ENCODE assay signal across 24 cellular contexts in the genomic region with DNA sequence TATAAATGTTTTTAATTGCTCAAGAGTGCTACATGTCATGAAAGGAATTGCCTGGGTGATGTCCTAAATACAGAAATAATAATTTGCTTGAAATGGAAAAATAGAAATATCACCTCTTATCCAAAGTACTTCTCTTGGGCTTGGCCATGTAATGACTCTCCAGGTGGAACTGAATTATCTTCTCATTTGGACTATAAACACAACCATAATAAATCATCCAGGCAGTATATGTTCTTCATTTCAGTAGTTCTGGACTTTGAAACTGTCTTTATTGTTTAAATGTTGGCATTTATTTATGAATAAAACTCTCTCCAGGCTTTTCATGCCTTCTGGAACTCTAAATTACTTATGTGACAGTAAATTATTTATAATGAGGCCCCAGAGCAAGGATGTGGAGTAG. TPM values are rescaled to one million over a fixed set of nuclear protein-coding genes. Genes with fewer than 3 reads are reported as not detected.
"Had no signal": no experiment of that assay in that cellular context is flagged by ENCODE, and none has a peak within 500 bp of the region (broad histone marks: within the 10 kb centered on the region; RNA-seq: fewer than 3 reads in every experiment).

No MANE protein-coding gene starts in this region.

- DNase-seq: dermis blood vessel endothelial cell; effector memory CD8-positive, alpha-beta T cell; erythroblast; esophagus squamous epithelium; foreskin melanocyte; hypothalamus; immature natural killer cell; islet precursor cell; kidney glomerular epithelial cell; naive thymus-derived CD4-positive, alpha-beta T cell; stimulated activated CD4-positive, alpha-beta T cell treated with anti-CD3 and anti-CD28 coated beads, Interleukin-15, amount 100 ng/mL, for 24 hours; stimulated activated CD4-positive, alpha-beta T cell treated with anti-CD3 and anti-CD28 coated beads, Interleukin-2, amount 100 ng/mL, for 48 hours; stimulated activated naive CD4-positive, alpha-beta T cell; stimulated activated naive CD8-positive, alpha-beta T cell treated with anti-CD3 and anti-CD28 coated beads, Interleukin-15, amount 100 ng/mL, for 72 hours; trophoblast cell had no signal

- H3K9me3 ChIP-seq: esophagus squamous epithelium, prostate gland, right atrium auricular region, suprapubic skin, vagina had no signal

- H3K27ac Mint-ChIP-seq: effector memory CD8-positive, alpha-beta T cell; immature natural killer cell; nephron had no signal

- H3K4me3 ChIP-seq: coronary artery, esophagus squamous epithelium, prostate gland, right atrium auricular region, suprapubic skin, vagina had no signal

- ATAC-seq: effector memory CD8-positive, alpha-beta T cell; naive thymus-derived CD4-positive, alpha-beta T cell had no signal

- H3K9me3 Mint-ChIP-seq: central memory CD8-positive, alpha-beta T cell; effector memory CD8-positive, alpha-beta T cell; immature natural killer cell; nephron; stimulated activated naive CD8-positive, alpha-beta T cell treated with anti-CD3 and anti-CD28 coated beads, Interleukin-15, amount 100 ng/mL, for 72 hours had no signal

- H3K4me1 ChIP-seq: prostate gland, vagina had no signal

- H3K4me1 Mint-ChIP-seq: central memory CD8-positive, alpha-beta T cell; immature natural killer cell had no signal

- H3K27ac ChIP-seq: coronary artery, esophagus squamous epithelium, prostate gland, right atrium auricular region, suprapubic skin had no signal

- H3K4me3 Mint-ChIP-seq: central memory CD8-positive, alpha-beta T cell; effector memory CD8-positive, alpha-beta T cell; immature natural killer cell; naive thymus-derived CD4-positive, alpha-beta T cell; nephron; stimulated activated naive CD8-positive, alpha-beta T cell treated with anti-CD3 and anti-CD28 coated beads, Interleukin-15, amount 100 ng/mL, for 72 hours had no signal

- H3K36me3 ChIP-seq: prostate gland, right atrium auricular region, suprapubic skin, vagina had no signal

- H3K27me3 Mint-ChIP-seq: central memory CD8-positive, alpha-beta T cell; effector memory CD8-positive, alpha-beta T cell; naive thymus-derived CD4-positive, alpha-beta T cell; stimulated activated naive CD8-positive, alpha-beta T cell treated with anti-CD3 and anti-CD28 coated beads, Interleukin-15, amount 100 ng/mL, for 72 hours had no signal

- H3K27me3 ChIP-seq: esophagus squamous epithelium, right atrium auricular region, suprapubic skin, vagina had no signal

RNA-seq across cellular contexts. Expression of gene OXER1, which starts 40.5 kb away (rescaled TPM):
- total RNA-seq: dermis blood vessel endothelial cell, lung microvascular endothelial cell, osteocyte had no signal
- polyA plus RNA-seq: immature natural killer cell had no signal
